In the genomic region with DNA sequence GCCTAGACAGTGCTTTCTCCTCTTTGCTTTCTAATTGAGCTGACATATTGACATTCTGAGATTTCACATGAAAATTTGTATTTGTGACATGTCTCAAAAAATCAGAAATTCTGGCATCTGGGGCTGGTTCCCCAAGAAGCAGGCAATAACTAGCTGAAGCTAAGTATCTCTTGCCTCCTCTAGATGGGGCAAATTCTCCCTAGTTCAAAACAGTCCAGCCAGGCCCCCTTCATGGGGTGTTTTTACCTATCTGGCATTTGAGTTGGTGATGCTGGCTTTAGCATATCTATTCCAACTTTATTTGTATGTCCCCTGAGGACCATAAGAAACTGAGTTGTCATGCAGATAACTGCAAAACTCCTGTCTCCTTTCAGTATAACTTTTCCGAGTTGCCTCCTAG, we compare ENCODE assay signal across 27 cellular contexts. TPM values are rescaled to one million over a fixed set of nuclear protein-coding genes. Genes with fewer than 3 reads are reported as not detected.
DNase-seq lines count a peak whose midpoint lies in the region; ATAC-seq, FAIRE-seq and TF ChIP-seq lines count a peak whose summit lies in the region.
"Had no signal": no experiment of that assay in that cellular context is flagged by ENCODE, and none has a peak within 500 bp of the region (broad histone marks: within the 10 kb centered on the region; RNA-seq: fewer than 3 reads in every experiment).

No MANE protein-coding gene starts in this region.

- no peak overlapping the region for H3K18ac ChIP-seq in mesendoderm (ENCODE audit: low read length)

- BruUV-seq in A673 (replicated peaks; lab: Mats Ljungman, UMichigan), result no TSS peak

- H3K9me3 ChIP-seq in A673 (ENCODE audit: low read depth, low read length, poor library complexity, severe bottlenecking), result no peaks in the 10 kb centered on the region
- H3K9me3 ChIP-seq: BLaER1, Caco-2, MG63, SJSA1 had no signal

- no peak overlapping the region for H3K23ac ChIP-seq in mesendoderm (ENCODE audit: low read length)

- ATAC-seq in T-cell (replicated peaks in 1 of 4) (no peak), HG03135 (IDR thresholded peaks at IDR 0.05; ENCODE audit: unreplicated experiment) (no peak)
- ATAC-seq: CD8-positive, alpha-beta T cell; GM12878; K562 had no signal

- no peak overlapping the region for H3K9ac ChIP-seq in mesendoderm (ENCODE audit: low read length)
- H3K9ac ChIP-seq: BLaER1 had no signal

- no peaks in the 10 kb centered on the region for H3K27me3 Mint-ChIP-seq in T-cell

- H3K4me2 ChIP-seq in mesendoderm (ENCODE audit: low read length), result no peak overlapping the region
- H3K4me2 ChIP-seq: BLaER1 had no signal

- H3K27me3 ChIP-seq in A673 (replicated peaks; ENCODE audit: insufficient read depth, low read depth, low read length, poor library complexity), result no peaks in the 10 kb centered on the region
- H3K27me3 ChIP-seq in mesendoderm (ENCODE audit: insufficient read depth, low read length, poor library complexity), result no peaks in the 10 kb centered on the region
- H3K27me3 ChIP-seq: BLaER1 had no signal

- H3K27ac ChIP-seq in A673 (ENCODE audit: low read depth, low read length, poor library complexity, severe bottlenecking), result no peak overlapping the region
- no peak overlapping the region for H3K27ac ChIP-seq in mesendoderm (ENCODE audit: low read depth, low read length)
- H3K27ac ChIP-seq: BLaER1, SJSA1 had no signal

- intact Hi-C loops in A673 (cut with micrococcal nuclease; ENCODE audit: unreplicated experiment), result no loop called here

- no peak overlapping the region for H3K4me3 Mint-ChIP-seq in T-cell
- H3K4me3 Mint-ChIP-seq: CD8-positive, alpha-beta T cell had no signal

- H3K4me1 Mint-ChIP-seq in T-cell, result peaks cover 79 to 87% (median 83%) of the 10 kb centered on the region in 3 donors

- H3K9me3 Mint-ChIP-seq in T-cell, result no peaks in the 10 kb centered on the region
- H3K9me3 Mint-ChIP-seq: CD8-positive, alpha-beta T cell had no signal

- FAIRE-seq in GM12892 (lab: Jason Lieb, UNC), result peak; percentile 54
- FAIRE-seq: GM12878, H54, HTR-8/SVneo, K562 had no signal

- no peak overlapping the region for H2BK120ac ChIP-seq in mesendoderm (ENCODE audit: low read depth, low read length)

- H4K5ac ChIP-seq in mesendoderm (ENCODE audit: low read length), result no peak overlapping the region

- H3K79me1 ChIP-seq in mesendoderm (ENCODE audit: low read length), result no peaks in the 10 kb centered on the region

- DNase-seq in A673 (ENCODE audit: low spot score) (peak; percentile 4), GM12892 (ENCODE audit: insufficient read length) (no peak), T-cell (no peak), mesendoderm (peak; percentile 18), globus pallidus (ENCODE audit: low spot score) (no peak), cerebellar nuclear complex (lab: John Stamatoyannopoulos, UW) (no peak)
- no peak for DNase-seq in stimulated activated CD4-positive, alpha-beta T cell treated with anti-CD3 and anti-CD28 coated beads, Interleukin-4, amount 100 ng/mL, for 24 hours
- DNase-seq: 8988T; Caco-2; CD8-positive, alpha-beta T cell; DMS79; EL; GDM1; MG63; NCI-H1694; NCI-H2081; NCI-H2227 treated with DMSO at 0.1 percent for 48 hours; NCI-H526 treated with DMSO at 0.1 percent for 48 hours; Right ventricle myocardium superior; RPMI8226 had no signal

- no peak overlapping the region for H2AK5ac ChIP-seq in mesendoderm (ENCODE audit: low read length)

- H3K4me3 ChIP-seq in A673 (ENCODE audit: low read depth, low read length, poor library complexity, severe bottlenecking) (no peak overlapping the region), mesendoderm (ENCODE audit: low read length) (no peak overlapping the region)
- H3K4me3 ChIP-seq: BLaER1, GM12878, K562, MG63, SJSA1 had no signal

- no peak overlapping the region for H4K8ac ChIP-seq in mesendoderm (ENCODE audit: low read depth, low read length)

- no peak overlapping the region for H2BK15ac ChIP-seq in mesendoderm (replicated peaks; ENCODE audit: low read depth)

- no peak overlapping the region for H3K4ac ChIP-seq in mesendoderm (ENCODE audit: low read depth, low read length)

- no peak overlapping the region for H3K56ac ChIP-seq in mesendoderm (ENCODE audit: low read length)

- H3K4me1 ChIP-seq in A673 (ENCODE audit: insufficient read depth, low read length, poor library complexity, severe bottlenecking), result peaks cover 3% of the 10 kb centered on the region
- H3K4me1 ChIP-seq in mesendoderm (ENCODE audit: control insufficient read depth, low read depth, low read length), result no peaks in the 10 kb centered on the region
- H3K4me1 ChIP-seq: BLaER1, Caco-2, SJSA1 had no signal

- POLR2A ChIA-PET in A673 (lab: Charles Lee; ENCODE audit: low non-redundant PET) (no interaction called here), T-cell (lab: Charles Lee) (interaction anchor here in 1 of 2 donors (0.5 kb wide), 1 partner anchor 8 kb away, joined by 3 read pairs; no protein-coding TSS in a partner anchor)

- no peak for TF ChIP-seq POLR2A in GM12892 (IDR thresholded peaks at IDR 0.05; ENCODE audit: low read depth, low read length)

- peak overlapping the region; percentile 16 to 48 for H3K27ac Mint-ChIP-seq in T-cell
- H3K27ac Mint-ChIP-seq: CD8-positive, alpha-beta T cell had no signal

- CTCF ChIA-PET in A673 (lab: Charles Lee) (no interaction called here), T-cell (lab: Charles Lee) (interaction anchor here (0.6 to 1.4 kb wide), 4 partner anchors 28 to 62 kb away, joined by 3 to 4 read pairs (median 3); no protein-coding TSS in a partner anchor)

- TF ChIP-seq CTCF in A673 (conservative IDR thresholded peaks at IDR 0.05; ENCODE audit: low read depth, low read length), result no peak

- H3K36me3 ChIP-seq in A673 (ENCODE audit: insufficient read depth, low read length, poor library complexity, severe bottlenecking), result no peaks in the 10 kb centered on the region
- no peaks in the 10 kb centered on the region for H3K36me3 ChIP-seq in mesendoderm (ENCODE audit: control insufficient read depth, insufficient read depth, low read length)
- H3K36me3 ChIP-seq: MG63, SJSA1 had no signal

- H3K36me3 Mint-ChIP-seq in T-cell, result peaks cover 56% of the 10 kb centered on the region

- no peaks in the 10 kb centered on the region for H3K79me2 ChIP-seq in mesendoderm (ENCODE audit: control insufficient read depth, insufficient read depth, low read length)

- no peak overlapping the region for H2BK5ac ChIP-seq in mesendoderm (ENCODE audit: low read length)

- no CpG with 5 or more reads among the region's 1 CpG for WGBS in mesendoderm (ENCODE audit: extremely low coverage, insufficient coverage, low lambda C conversion rate)

RNA-seq across cellular contexts. Expression of gene ARHGAP15, which starts 39.9 kb away (rescaled TPM):
- not detected in 2 replicates for total RNA-seq in A673 (2021)
- polyA plus RNA-seq in GM12892 (2012; ENCODE audit: missing spikeins), result 71.4 TPM
- 100 to 1,000 TPM; 154 to 271 (median 188) TPM for total RNA-seq in T-cell
- polyA plus RNA-seq in mesendoderm (2013, experiment 1 of 2), result not detected
- polyA plus RNA-seq in mesendoderm (2013, experiment 2 of 2), result not detected
- total RNA-seq: Caco-2, SJSA1 had no signal

Comparison
In these comparisons a context has a peak if more than half of its experiments do, and no peak if none do; other contexts are left out.
1. DNase-seq: peak in A673 (single experiment) and mesendoderm (single experiment); none in GM12892 (single experiment), T-cell (0 of 34), stimulated activated CD4-positive, alpha-beta T cell treated with anti-CD3 and anti-CD28 coated beads, Interleukin-4, amount 100 ng/mL, for 24 hours (single experiment), globus pallidus (single experiment) and cerebellar nuclear complex (0 of 2).
2. RNA of gene ARHGAP15, which starts 39.9 kb away (total RNA-seq): 154 to 271 TPM in T-cell; not detected in A673; every median in the first group is over 100 times any median in the second.